ENCODE assay signal across 8 cellular contexts in genomic region chr17:68437979-68438877, GRCh38. TPM values are rescaled to one million over a fixed set of nuclear protein-coding genes. Genes with fewer than 3 reads are reported as not detected.
DNase-seq lines count a peak whose midpoint lies in the region; ATAC-seq and TF ChIP-seq lines count a peak whose summit lies in the region.

No MANE protein-coding gene starts in this region.

- H3K27me3 ChIP-seq in KMS-11 (ENCODE audit: insufficient read depth, low read depth) = no peaks in the 10 kb centered on the region

- H3K27ac ChIP-seq in KMS-11 = peak overlapping the region; percentile 71
- H3K27ac ChIP-seq in substantia nigra (ENCODE audit: low read depth, low read length, poor library complexity, severe bottlenecking) = peak overlapping the region; percentile 10

- no peaks in the 10 kb centered on the region for H4K20me1 ChIP-seq in KMS-11 (ENCODE audit: insufficient read depth)

- no peaks in the 10 kb centered on the region for H3K36me3 ChIP-seq in KMS-11 (ENCODE audit: insufficient read depth)

- H3K27me3 Mint-ChIP-seq in activated T-helper 1 cell treated with anti-CD3 and anti-CD28 coated beads, Interleukin-12 subunit alpha, Interleukin-12 subunit beta, Interleukin-2, Interleukin-4 antibody, amounts not matched to agents 30 ng/mL and 10 ng/mL and 1 ng/mL, durations not matched to agents 14 hours and 24 hours and 36 hours (ENCODE audit: insufficient read depth) = no peaks in the 10 kb centered on the region

- intact Hi-C loops in activated T-helper 1 cell treated with anti-CD3 and anti-CD28 coated beads, Interleukin-12 subunit alpha, Interleukin-12 subunit beta, Interleukin-2, Interleukin-4 antibody, amounts not matched to agents 30 ng/mL and 10 ng/mL and 1 ng/mL, durations not matched to agents 14 hours and 24 hours and 36 hours (cut with micrococcal nuclease) = loop anchor here (2.0 kb wide), 1 partner anchor 37 kb away; no protein-coding TSS in a partner anchor

- H3K4me2 ChIP-seq in KMS-11 = peak overlapping the region; percentile 78

- H3K36me3 Mint-ChIP-seq in activated T-helper 1 cell treated with anti-CD3 and anti-CD28 coated beads, Interleukin-12 subunit alpha, Interleukin-12 subunit beta, Interleukin-2, Interleukin-4 antibody, amounts not matched to agents 30 ng/mL and 10 ng/mL and 1 ng/mL, durations not matched to agents 14 hours and 24 hours and 36 hours (ENCODE audit: low read depth) = peaks cover 20% of the 10 kb centered on the region

- peak overlapping the region; percentile 59 for H2AFZ ChIP-seq in KMS-11 (ENCODE audit: low read depth)

- TF ChIP-seq CTCF in KMS-11 (conservative IDR thresholded peaks at IDR 0.05; ENCODE audit: low read depth, low read length) = no peak

- H3K9me3 Mint-ChIP-seq in activated T-helper 1 cell treated with anti-CD3 and anti-CD28 coated beads, Interleukin-12 subunit alpha, Interleukin-12 subunit beta, Interleukin-2, Interleukin-4 antibody, amounts not matched to agents 30 ng/mL and 10 ng/mL and 1 ng/mL, durations not matched to agents 14 hours and 24 hours and 36 hours = no peaks in the 10 kb centered on the region

- ATAC-seq in GM21526 (IDR thresholded peaks at IDR 0.05; ENCODE audit: low FRiP score, unreplicated experiment) = peak; percentile 56

- peak overlapping the region; percentile 14; the same call in 1 of the 2 replicates for H3K9ac ChIP-seq in KMS-11

- peak overlapping the region; percentile 91 for H3K27ac Mint-ChIP-seq in activated T-helper 1 cell treated with anti-CD3 and anti-CD28 coated beads, Interleukin-12 subunit alpha, Interleukin-12 subunit beta, Interleukin-2, Interleukin-4 antibody, amounts not matched to agents 30 ng/mL and 10 ng/mL and 1 ng/mL, durations not matched to agents 14 hours and 24 hours and 36 hours

- peak; percentile 28 for DNase-seq in ELR (ENCODE audit: low read depth)
- DNase-seq in activated T-helper 1 cell treated with anti-CD3 and anti-CD28 coated beads, Interleukin-12 subunit alpha, Interleukin-12 subunit beta, Interleukin-2, Interleukin-4 antibody, amounts not matched to agents 30 ng/mL and 10 ng/mL and 1 ng/mL, durations not matched to agents 14 hours and 24 hours and 36 hours (ENCODE audit: low spot score) = peak; percentile 51
- peak; percentile 35 for DNase-seq in hepatic stellate cell (ENCODE audit: low spot score)
- peak in 10 of 49 donors; percentile 6 to 33 (median 12) for DNase-seq in substantia nigra (lab: John Stamatoyannopoulos, UW)
- DNase-seq in NCI-H774 (lab: John Stamatoyannopoulos, UW) = no peak
- DNase-seq in NCI-H1436 treated with DMSO at 0.1 percent for 48 hours (lab: John Stamatoyannopoulos, UW) = no peak

- H3K4me3 Mint-ChIP-seq in activated T-helper 1 cell treated with anti-CD3 and anti-CD28 coated beads, Interleukin-12 subunit alpha, Interleukin-12 subunit beta, Interleukin-2, Interleukin-4 antibody, amounts not matched to agents 30 ng/mL and 10 ng/mL and 1 ng/mL, durations not matched to agents 14 hours and 24 hours and 36 hours = peak overlapping the region; percentile 68

- H3K4me1 Mint-ChIP-seq in activated T-helper 1 cell treated with anti-CD3 and anti-CD28 coated beads, Interleukin-12 subunit alpha, Interleukin-12 subunit beta, Interleukin-2, Interleukin-4 antibody, amounts not matched to agents 30 ng/mL and 10 ng/mL and 1 ng/mL, durations not matched to agents 14 hours and 24 hours and 36 hours (ENCODE audit: low read depth) = peaks cover 61% of the 10 kb centered on the region

- H3K4me1 ChIP-seq in KMS-11 (ENCODE audit: low read depth, poor library complexity, severe bottlenecking) = peaks cover 40% of the 10 kb centered on the region

- no peaks in the 10 kb centered on the region for H3K79me2 ChIP-seq in KMS-11 (ENCODE audit: insufficient read depth, low read depth)

- no peak overlapping the region for H3K4me3 ChIP-seq in KMS-11 (IDR thresholded peaks at IDR 0.05; ENCODE audit: insufficient read depth, low read depth, low read length)

RNA-seq across cellular contexts. Expression of gene WIPI1, which starts 19.1 kb away (rescaled TPM):
- total RNA-seq in activated T-helper 1 cell treated with anti-CD3 and anti-CD28 coated beads, Interleukin-12 subunit alpha, Interleukin-12 subunit beta, Interleukin-2, Interleukin-4 antibody, amounts not matched to agents 30 ng/mL and 10 ng/mL and 1 ng/mL, durations not matched to agents 14 hours and 24 hours and 36 hours = 11.5 and 13.1 TPM in 2 replicates

Comparison
In these comparisons a context has a peak if more than half of its experiments do, and no peak if none do; other contexts are left out.
1. DNase-seq: peak in ELR (single experiment), activated T-helper 1 cell treated with anti-CD3 and anti-CD28 coated beads, Interleukin-12 subunit alpha, Interleukin-12 subunit beta, Interleukin-2, Interleukin-4 antibody, amounts not matched to agents 30 ng/mL and 10 ng/mL and 1 ng/mL, durations not matched to agents 14 hours and 24 hours and 36 hours (single experiment) and hepatic stellate cell (single experiment); none in NCI-H774 (single experiment) and NCI-H1436 treated with DMSO at 0.1 percent for 48 hours (single experiment).